13 cellular contexts compared by ENCODE assay signal in the genomic region with DNA sequence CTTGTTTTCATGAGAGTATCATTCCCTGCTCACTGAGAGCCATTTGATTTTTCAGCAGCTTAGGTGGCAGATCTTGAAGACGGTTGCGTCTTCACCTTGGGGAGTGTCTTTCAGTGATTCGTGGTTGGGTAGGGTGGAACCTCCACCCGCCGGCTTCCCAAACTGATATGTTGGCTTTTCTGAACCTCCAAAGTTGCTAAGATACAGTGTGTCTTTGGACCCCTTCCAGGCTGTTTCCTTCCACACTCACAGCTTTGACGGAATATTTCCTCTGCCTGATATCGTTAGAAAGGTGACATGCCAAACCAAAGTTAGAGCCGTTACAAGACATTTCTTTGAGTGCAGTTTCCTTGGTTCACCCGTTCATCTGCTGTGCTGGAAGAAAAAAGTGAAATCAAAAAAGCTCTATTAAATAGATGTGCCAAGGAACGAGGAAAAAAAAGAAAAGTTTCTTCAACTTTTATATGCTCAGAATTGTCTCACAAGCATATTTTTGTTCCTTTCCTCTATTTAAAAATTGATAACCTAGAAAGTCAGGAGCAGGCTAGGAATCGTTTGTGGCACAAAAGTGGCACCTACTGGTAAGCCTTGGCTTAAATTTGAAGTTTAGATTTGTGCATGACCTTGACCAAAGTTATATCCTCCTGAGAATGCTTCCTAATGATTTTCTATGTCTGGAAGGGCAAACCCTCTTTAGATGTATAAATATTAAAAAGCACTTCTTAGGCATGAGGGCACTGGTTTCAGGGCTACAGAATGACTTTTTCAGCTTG.
DNase-seq lines count a peak whose midpoint lies in the region; ATAC-seq, FAIRE-seq and TF ChIP-seq lines count a peak whose summit lies in the region.
"Had no signal": no experiment of that assay in that cellular context is flagged by ENCODE, and none has a peak within 500 bp of the region (broad histone marks: within the 10 kb centered on the region; RNA-seq: fewer than 3 reads in every experiment).

No MANE protein-coding gene starts in this region.

- no peak overlapping the region for H2AFZ ChIP-seq in OCI-LY3 (ENCODE audit: low read depth, low read length)

- H3K36me3 Mint-ChIP-seq in osteocyte (ENCODE audit: unreplicated experiment), result no peaks in the 10 kb centered on the region
- H3K36me3 Mint-ChIP-seq: stimulated activated effector memory CD8-positive, alpha-beta T cell treated with anti-CD3 and anti-CD28 coated beads, Interleukin-12 subunit alpha, Interleukin-12 subunit beta, amount 100 ng/mL, for 72 hours had no signal

- intact Hi-C loops in esophagus squamous epithelium (cut with DNase I), result no loop called here

- H3K27me3 ChIP-seq in OCI-LY3 (ENCODE audit: low read depth, low read length) (peaks cover 48% of the 10 kb centered on the region), esophagus squamous epithelium (no peaks in the 10 kb centered on the region)
- H3K27me3 ChIP-seq: ascending aorta, SJSA1 had no signal

- ATAC-seq in GM21717 (IDR thresholded peaks at IDR 0.05; ENCODE audit: unreplicated experiment) (no peak), GM18909 (IDR thresholded peaks at IDR 0.05; ENCODE audit: poor library complexity, unreplicated experiment) (no peak)
- ATAC-seq: stimulated activated effector memory CD8-positive, alpha-beta T cell treated with anti-CD3 and anti-CD28 coated beads, Interleukin-12 subunit alpha, Interleukin-12 subunit beta, amount 100 ng/mL, for 72 hours had no signal

- TF ChIP-seq POLR2A in esophagus squamous epithelium (IDR thresholded peaks at IDR 0.05), result no peak

- 21 to 36% methylated on average over 11 of the region's 11 CpGs for WGBS in esophagus squamous epithelium, 2 donors

- H3K79me2 ChIP-seq in OCI-LY3 (ENCODE audit: low read length), result no peaks in the 10 kb centered on the region

- H3K9ac ChIP-seq in OCI-LY3 (ENCODE audit: low read length), result no peak overlapping the region

- peaks cover 30% of the 10 kb centered on the region for H3K27me3 Mint-ChIP-seq in osteocyte (ENCODE audit: unreplicated experiment)

- H3K27ac ChIP-seq in OCI-LY3 (ENCODE audit: low read length) (no peak overlapping the region), esophagus squamous epithelium (no peak overlapping the region)
- H3K27ac ChIP-seq: ascending aorta, SJSA1, spleen had no signal

- no peak overlapping the region for H3K4me3 ChIP-seq in OCI-LY3 (ENCODE audit: low read length)
- H3K4me3 ChIP-seq in esophagus squamous epithelium, result no peak overlapping the region
- H3K4me3 ChIP-seq: ascending aorta, SJSA1, spleen had no signal

- FAIRE-seq in G401.6 (lab: Jason Lieb, UNC), result peak; percentile 85

- no peak overlapping the region for H3K4me2 ChIP-seq in OCI-LY3 (ENCODE audit: low read length)

- DNase-seq in esophagus squamous epithelium (lab: John Stamatoyannopoulos, UW) (no peak), osteocyte (ENCODE audit: extremely low spot score, unreplicated experiment) (no peak), 8988T (no peak), NCI-H510A (lab: John Stamatoyannopoulos, UW) (no peak)
- DNase-seq: activated CD8-positive, alpha-beta memory T cell treated with anti-CD3 and anti-CD28 coated beads for 24 hours; spleen had no signal

- H3K36me3 ChIP-seq in OCI-LY3 (replicated peaks; ENCODE audit: low read depth, low read length) (no peaks in the 10 kb centered on the region), esophagus squamous epithelium (no peaks in the 10 kb centered on the region)
- H3K36me3 ChIP-seq: ascending aorta, spleen had no signal

- H3K9me3 ChIP-seq in OCI-LY3 (ENCODE audit: insufficient read depth, low read length) (no peaks in the 10 kb centered on the region), esophagus squamous epithelium (no peaks in the 10 kb centered on the region)
- H3K9me3 ChIP-seq: ascending aorta, SJSA1, spleen had no signal

- peak; percentile 16; the same call in 1 of the 2 replicates for TF ChIP-seq CTCF in OCI-LY3 (IDR thresholded peaks at IDR 0.05; ENCODE audit: low read depth, low read length)
- TF ChIP-seq CTCF in esophagus squamous epithelium (IDR thresholded peaks at IDR 0.05), result peak in 4 of 6 experiments; percentile 6 to 61 (median 23)
- peak; percentile 57 for TF ChIP-seq CTCF in osteocyte (IDR thresholded peaks at IDR 0.05)

- H3K4me3 Mint-ChIP-seq in osteocyte (ENCODE audit: unreplicated experiment), result no peak overlapping the region
- H3K4me3 Mint-ChIP-seq: stimulated activated effector memory CD8-positive, alpha-beta T cell treated with anti-CD3 and anti-CD28 coated beads, Interleukin-12 subunit alpha, Interleukin-12 subunit beta, amount 100 ng/mL, for 72 hours had no signal

- H3K9me3 Mint-ChIP-seq in osteocyte (ENCODE audit: unreplicated experiment), result no peaks in the 10 kb centered on the region
- H3K9me3 Mint-ChIP-seq: stimulated activated effector memory CD8-positive, alpha-beta T cell treated with anti-CD3 and anti-CD28 coated beads, Interleukin-12 subunit alpha, Interleukin-12 subunit beta, amount 100 ng/mL, for 72 hours had no signal

- no peaks in the 10 kb centered on the region for H4K20me1 ChIP-seq in OCI-LY3 (ENCODE audit: insufficient read depth, low read length)

- H3K27ac Mint-ChIP-seq in osteocyte (ENCODE audit: unreplicated experiment), result no peak overlapping the region
- H3K27ac Mint-ChIP-seq: stimulated activated effector memory CD8-positive, alpha-beta T cell treated with anti-CD3 and anti-CD28 coated beads, Interleukin-12 subunit alpha, Interleukin-12 subunit beta, amount 100 ng/mL, for 72 hours had no signal

- H3K4me1 ChIP-seq in OCI-LY3 (ENCODE audit: low read length) (no peaks in the 10 kb centered on the region), esophagus squamous epithelium (peaks cover 0 to 32% (median 11%) of the 10 kb centered on the region in 3 donors)
- H3K4me1 ChIP-seq: ascending aorta, spleen had no signal

- peaks cover 6% of the 10 kb centered on the region for H3K4me1 Mint-ChIP-seq in osteocyte (ENCODE audit: unreplicated experiment)
- H3K4me1 Mint-ChIP-seq: stimulated activated effector memory CD8-positive, alpha-beta T cell treated with anti-CD3 and anti-CD28 coated beads, Interleukin-12 subunit alpha, Interleukin-12 subunit beta, amount 100 ng/mL, for 72 hours had no signal
